ENCODE assay signal across 24 cellular contexts in the genomic region with DNA sequence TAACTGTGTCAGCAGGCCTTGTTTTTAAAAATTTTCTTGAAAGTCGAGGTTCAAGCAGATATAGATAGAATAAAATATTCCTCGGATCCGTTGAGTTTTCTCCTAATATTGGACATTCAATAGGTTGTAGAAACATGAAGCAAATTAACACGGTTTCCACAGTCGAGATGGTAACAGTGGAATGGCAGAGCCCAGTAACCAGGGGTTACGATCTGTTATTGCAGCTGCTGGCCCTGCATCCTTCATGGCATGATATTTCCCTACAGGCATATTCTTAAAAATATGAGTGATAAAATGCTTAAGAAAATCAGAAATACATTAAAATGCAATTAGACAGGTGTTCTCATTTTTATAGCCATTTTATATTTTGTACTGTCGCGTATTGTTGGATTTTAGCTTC.
"Had no signal": no experiment of that assay in that cellular context is flagged by ENCODE, and none has a peak within 500 bp of the region (broad histone marks: within the 10 kb centered on the region; RNA-seq: fewer than 3 reads in every experiment).

No MANE protein-coding gene starts in this region.

- H3K79me2 ChIP-seq: parathyroid adenoma had no signal

- H3K27me3 ChIP-seq: neural progenitor cell, ovary, right lobe of liver, sigmoid colon, thyroid gland, tibial nerve, upper lobe of left lung, vagina had no signal

- H3K36me3 ChIP-seq: neural progenitor cell, ovary, right lobe of liver, sigmoid colon, stomach, thoracic aorta, thyroid gland, tibial nerve, upper lobe of left lung, vagina had no signal

- H3K4me1 ChIP-seq: parathyroid adenoma, psoas muscle, right lobe of liver, sigmoid colon, stomach, thyroid gland, tibial nerve, upper lobe of left lung, vagina had no signal

- H3K9me3 ChIP-seq: ovary, right lobe of liver, thyroid gland, vagina had no signal

- H3K9ac ChIP-seq: neural progenitor cell, parathyroid adenoma had no signal

- H3K4me2 ChIP-seq: neural progenitor cell had no signal

- DNase-seq: naive thymus-derived CD4-positive, alpha-beta T cell; natural killer cell; occipital lobe; ovary; posterior cingulate gyrus; psoas muscle; right cardiac atrium; right lobe of liver; sigmoid colon; stimulated activated CD4-positive, alpha-beta T cell treated with anti-CD3 and anti-CD28 coated beads, Interleukin-15, amount 100 ng/mL, for 24 hours; stimulated activated CD4-positive, alpha-beta T cell treated with anti-CD3 and anti-CD28 coated beads, Interleukin-2, amount 100 ng/mL, for 24 hours; stimulated activated CD4-positive, alpha-beta T cell treated with anti-CD3 and anti-CD28 coated beads, Interleukin-2, amount 100 ng/mL, for 48 hours; stimulated activated CD4-positive, alpha-beta T cell treated with anti-CD3 and anti-CD28 coated beads, Interleukin-4, amount 100 ng/mL, for 24 hours; stimulated activated naive B cell treated with anti-CD40 and anti-IgM and Interleukin-4, amounts not matched to agents 10 μg/mL and 1 μg/mL and 100 μg/mL, for 72 hours; stimulated activated naive CD4-positive, alpha-beta T cell treated with Interleukin-2 at 50 U/mL for 16 hours; stomach; upper lobe of left lung had no signal

- H2AFZ ChIP-seq: neural progenitor cell, parathyroid adenoma had no signal

- H3K27ac ChIP-seq: neural progenitor cell, ovary, parathyroid adenoma, psoas muscle, right lobe of liver, sigmoid colon, skin epidermis, stomach, thoracic aorta, thyroid gland, tibial nerve, upper lobe of left lung, vagina had no signal

- H3K4me3 ChIP-seq: neural progenitor cell, ovary, psoas muscle, right lobe of liver, sigmoid colon, skin epidermis, stomach, thoracic aorta, thyroid gland, tibial nerve, upper lobe of left lung, vagina had no signal
